Comparison of ENCODE assay signal across 27 cellular contexts in the genomic region with DNA sequence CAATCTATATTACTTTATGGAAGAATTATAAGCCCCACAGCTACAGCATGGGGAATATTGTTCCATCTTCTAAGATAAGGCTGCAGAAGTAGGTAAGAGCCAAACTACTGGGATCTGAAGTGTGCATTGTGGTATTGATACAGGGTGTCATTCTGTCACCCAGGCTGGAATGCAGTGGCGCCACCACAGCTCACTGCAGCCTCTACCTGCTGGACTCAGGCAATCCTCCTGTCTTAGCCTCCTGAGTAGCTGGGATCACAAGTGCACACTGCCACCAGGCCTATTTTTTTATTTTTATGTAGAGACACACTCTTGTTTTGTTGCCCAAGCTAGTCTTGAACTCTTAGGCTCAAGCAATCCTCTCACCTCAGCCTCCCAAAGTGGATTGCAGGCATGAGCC.
"Had no signal": no experiment of that assay in that cellular context is flagged by ENCODE, and none has a peak within 500 bp of the region (broad histone marks: within the 10 kb centered on the region; RNA-seq: fewer than 3 reads in every experiment).

No MANE protein-coding gene starts in this region.

- H3K27ac ChIP-seq: PC-9, RWPE1 had no signal

- H3K9ac ChIP-seq: SK-N-SH had no signal

- H3K27ac Mint-ChIP-seq: IgD-negative memory B cell; T-cell; T-helper 1 cell treated with Interleukin-12 subunit alpha and Interleukin-12 subunit beta and Interleukin-4 antibody, amounts not matched to agents 30 μg/mL and 1 μg/mL, for 36 hours had no signal

- H3K27me3 Mint-ChIP-seq: T-cell had no signal

- H3K36me3 Mint-ChIP-seq: IgD-negative memory B cell had no signal

- H3K4me2 ChIP-seq: PC-9, SK-N-SH had no signal

- ATAC-seq: T-cell had no signal

- DNase-seq: KBM-7; MV-4-11; NCI-H1048; NCI-H1105; NCI-H1417; NCI-H146; NCI-H1694 treated with DMSO at 0.1 percent for 48 hours; NCI-H1930; NCI-H2081; NCI-H2107; NCI-H2171; NCI-H226; NCI-H446; NCI-H510A; NCI-H524 treated with DMSO at 0.1 percent for 48 hours; NCI-H69; NCI-H774; NK-92 treated with Interleukin-12 subunit alpha and Interleukin-12 subunit beta, amount 100 ng/mL, for 24 hours; OCI-M1; PC-9; SHP77; SK-N-SH; SW 1271; T-cell had no signal

- H3K4me1 Mint-ChIP-seq: T-cell had no signal

- H3K4me3 Mint-ChIP-seq: IgD-negative memory B cell; T-cell; T-helper 1 cell treated with Interleukin-12 subunit alpha and Interleukin-12 subunit beta and Interleukin-4 antibody, amounts not matched to agents 30 μg/mL and 1 μg/mL, for 36 hours had no signal

- H3K9me3 ChIP-seq: SK-N-SH had no signal

- H2AFZ ChIP-seq: PC-9 had no signal

- H3K9me3 Mint-ChIP-seq: T-cell; T-helper 1 cell treated with Interleukin-12 subunit alpha and Interleukin-12 subunit beta and Interleukin-4 antibody, amounts not matched to agents 30 μg/mL and 1 μg/mL, for 36 hours had no signal

- H3K4me3 ChIP-seq: PC-9 had no signal
